In the genomic region with DNA sequence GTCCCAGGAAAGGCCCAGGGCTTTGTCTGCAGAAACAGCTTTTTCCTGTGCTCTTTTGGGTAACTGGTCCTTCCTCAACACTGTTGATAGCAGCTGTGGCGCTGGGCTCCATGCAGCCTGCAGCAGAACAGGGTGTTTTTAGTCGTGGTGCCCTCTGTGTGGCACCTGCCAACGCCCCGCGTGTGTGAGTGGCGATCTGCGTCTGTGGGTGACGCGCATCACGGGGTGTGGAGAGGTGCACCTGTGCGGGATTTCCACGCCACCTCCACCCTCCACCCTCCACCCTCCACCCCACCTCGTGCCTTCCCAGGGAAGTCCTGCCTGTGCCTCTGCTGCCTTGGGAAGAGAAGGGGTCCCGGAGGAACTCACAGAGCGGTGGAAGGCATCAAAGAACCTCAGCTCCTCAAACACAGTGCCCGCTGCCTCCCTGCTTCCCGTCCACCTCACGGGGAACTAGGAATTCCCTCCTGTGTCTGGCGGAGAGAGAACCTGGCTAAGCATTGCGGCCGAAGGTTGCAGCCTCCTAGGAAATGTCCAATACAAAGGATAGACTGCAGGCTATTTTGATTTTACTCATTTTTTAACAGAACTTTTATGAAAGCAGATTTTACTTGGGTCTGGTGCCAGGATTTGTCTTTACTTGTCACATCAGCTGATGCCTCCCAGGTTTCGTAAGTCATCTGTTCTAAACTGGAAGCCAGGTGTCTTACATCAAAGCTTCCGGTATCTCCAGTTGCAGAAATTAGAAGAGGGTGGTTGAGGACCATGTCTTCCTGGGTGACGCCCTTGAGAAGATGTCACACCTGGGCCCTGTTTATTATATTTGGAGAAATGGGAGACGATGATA, we compare ENCODE assay signal across 1 cellular context.
TF ChIP-seq lines count a peak whose summit lies in the region.

No MANE protein-coding gene starts in this region.

TF ChIP-seq in WTC11, 78 proteins besides CTCF, POLR2A, EP300 and RAD21 (continued from another document):
- TF ChIP-seq, protein P1, sequence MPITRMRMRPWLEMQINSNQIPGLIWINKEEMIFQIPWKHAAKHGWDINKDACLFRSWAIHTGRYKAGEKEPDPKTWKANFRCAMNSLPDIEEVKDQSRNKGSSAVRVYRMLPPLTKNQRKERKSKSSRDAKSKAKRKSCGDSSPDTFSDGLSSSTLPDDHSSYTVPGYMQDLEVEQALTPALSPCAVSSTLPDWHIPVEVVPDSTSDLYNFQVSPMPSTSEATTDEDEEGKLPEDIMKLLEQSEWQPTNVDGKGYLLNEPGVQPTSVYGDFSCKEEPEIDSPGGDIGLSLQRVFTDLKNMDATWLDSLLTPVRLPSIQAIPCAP (CRISPR knock-in tag; IDR thresholded peaks at IDR 0.05): no peak
- TF ChIP-seq FOXK1 (CRISPR knock-in tag; IDR thresholded peaks at IDR 0.05) (no peak), RORB (CRISPR knock-in tag; IDR thresholded peaks at IDR 0.05) (no peak), E2F1 (CRISPR knock-in tag; IDR thresholded peaks at IDR 0.05) (no peak), GRHL2 (CRISPR knock-in tag; IDR thresholded peaks at IDR 0.05; ENCODE audit: insufficient replicate concordance, severe bottlenecking) (no peak), USF1 (CRISPR knock-in tag; IDR thresholded peaks at IDR 0.05) (no peak), FOXJ3 (CRISPR knock-in tag; IDR thresholded peaks at IDR 0.05; ENCODE audit: borderline replicate concordance) (no peak)
- TF ChIP-seq, protein P2, sequence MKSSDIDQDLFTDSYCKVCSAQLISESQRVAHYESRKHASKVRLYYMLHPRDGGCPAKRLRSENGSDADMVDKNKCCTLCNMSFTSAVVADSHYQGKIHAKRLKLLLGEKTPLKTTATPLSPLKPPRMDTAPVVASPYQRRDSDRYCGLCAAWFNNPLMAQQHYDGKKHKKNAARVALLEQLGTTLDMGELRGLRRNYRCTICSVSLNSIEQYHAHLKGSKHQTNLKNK (CRISPR knock-in tag; IDR thresholded peaks at IDR 0.05): no peak
- TF ChIP-seq, protein P3, sequence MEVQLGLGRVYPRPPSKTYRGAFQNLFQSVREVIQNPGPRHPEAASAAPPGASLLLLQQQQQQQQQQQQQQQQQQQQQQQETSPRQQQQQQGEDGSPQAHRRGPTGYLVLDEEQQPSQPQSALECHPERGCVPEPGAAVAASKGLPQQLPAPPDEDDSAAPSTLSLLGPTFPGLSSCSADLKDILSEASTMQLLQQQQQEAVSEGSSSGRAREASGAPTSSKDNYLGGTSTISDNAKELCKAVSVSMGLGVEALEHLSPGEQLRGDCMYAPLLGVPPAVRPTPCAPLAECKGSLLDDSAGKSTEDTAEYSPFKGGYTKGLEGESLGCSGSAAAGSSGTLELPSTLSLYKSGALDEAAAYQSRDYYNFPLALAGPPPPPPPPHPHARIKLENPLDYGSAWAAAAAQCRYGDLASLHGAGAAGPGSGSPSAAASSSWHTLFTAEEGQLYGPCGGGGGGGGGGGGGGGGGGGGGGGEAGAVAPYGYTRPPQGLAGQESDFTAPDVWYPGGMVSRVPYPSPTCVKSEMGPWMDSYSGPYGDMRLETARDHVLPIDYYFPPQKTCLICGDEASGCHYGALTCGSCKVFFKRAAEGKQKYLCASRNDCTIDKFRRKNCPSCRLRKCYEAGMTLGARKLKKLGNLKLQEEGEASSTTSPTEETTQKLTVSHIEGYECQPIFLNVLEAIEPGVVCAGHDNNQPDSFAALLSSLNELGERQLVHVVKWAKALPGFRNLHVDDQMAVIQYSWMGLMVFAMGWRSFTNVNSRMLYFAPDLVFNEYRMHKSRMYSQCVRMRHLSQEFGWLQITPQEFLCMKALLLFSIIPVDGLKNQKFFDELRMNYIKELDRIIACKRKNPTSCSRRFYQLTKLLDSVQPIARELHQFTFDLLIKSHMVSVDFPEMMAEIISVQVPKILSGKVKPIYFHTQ (CRISPR knock-in tag; IDR thresholded peaks at IDR 0.05): no peak
